Comparison of ENCODE assay signal across 10 cellular contexts in genomic region chr12:6699989-6700645, GRCh38. TPM values are rescaled to one million over a fixed set of nuclear protein-coding genes. Genes with fewer than 3 reads are reported as not detected.
A peak's percentile ranks its signal among the peaks of the same experiment; 100 is the strongest.
DNase-seq lines count a peak whose midpoint lies in the region; ATAC-seq and TF ChIP-seq lines count a peak whose summit lies in the region.
"Had no signal": no experiment of that assay in that cellular context is flagged by ENCODE, and none has a peak within 500 bp of the region (broad histone marks: within the 10 kb centered on the region; RNA-seq: fewer than 3 reads in every experiment).

No MANE protein-coding gene starts in this region.

- H2BK120ac ChIP-seq in mesendoderm (ENCODE audit: low read depth, low read length), result no peak overlapping the region

- H3K4me1 ChIP-seq in OCI-LY7 (ENCODE audit: insufficient read depth, low read length, poor library complexity, severe bottlenecking) (peaks cover 62% of the 10 kb centered on the region), mesendoderm (ENCODE audit: control insufficient read depth, low read depth, low read length) (peaks cover 5% of the 10 kb centered on the region), uterus (no peaks in the 10 kb centered on the region)

- H3K36me3 ChIP-seq in OCI-LY7 (ENCODE audit: insufficient read depth, low read length), result no peaks in the 10 kb centered on the region; the same call in 1 of the 2 replicates
- no peaks in the 10 kb centered on the region for H3K36me3 ChIP-seq in mesendoderm (ENCODE audit: control insufficient read depth, insufficient read depth, low read length)
- H3K36me3 ChIP-seq in uterus, result no peaks in the 10 kb centered on the region

- no peaks in the 10 kb centered on the region for H3K79me1 ChIP-seq in mesendoderm (ENCODE audit: low read length)

- H3K9me3 Mint-ChIP-seq in Calu3 (ENCODE audit: low read depth, unreplicated experiment) (no peaks in the 10 kb centered on the region), chondrocyte (ENCODE audit: low read depth) (no peaks in the 10 kb centered on the region), CD14-positive monocyte (peaks cover 4 to 20% (median 14%) of the 10 kb centered on the region in 7 donors)

- peaks cover 6% of the 10 kb centered on the region for H3K27me3 ChIP-seq in mesendoderm (ENCODE audit: insufficient read depth, low read length, poor library complexity)
- peaks cover 0 to 5% of the 10 kb centered on the region in 2 donors for H3K27me3 ChIP-seq in uterus

- peak overlapping the region; percentile 91 for H3K56ac ChIP-seq in mesendoderm (ENCODE audit: low read length)

- H3K9me3 ChIP-seq in OCI-LY7 (ENCODE audit: low read length) (no peaks in the 10 kb centered on the region), uterus (no peaks in the 10 kb centered on the region)

- H3K4me3 Mint-ChIP-seq in Calu3 (ENCODE audit: low read depth, unreplicated experiment) (peak overlapping the region; percentile 24), chondrocyte (ENCODE audit: unreplicated experiment) (peak overlapping the region; percentile 77), CD14-positive monocyte (peak overlapping the region in 1 of 2 donors; percentile 74)

- no peak overlapping the region for H2BK5ac ChIP-seq in mesendoderm (ENCODE audit: low read length)

- TF ChIP-seq CTCF in Calu3 (IDR thresholded peaks at IDR 0.05; ENCODE audit: unreplicated experiment) (no peak), OCI-LY7 (conservative IDR thresholded peaks at IDR 0.05; ENCODE audit: low read length) (no peak), chondrocyte (IDR thresholded peaks at IDR 0.05) (no peak), uterus (IDR thresholded peaks at IDR 0.05) (no peak), CD14-positive monocyte (IDR thresholded peaks at IDR 0.05) (no peak)

- DNase-seq in Calu3 (no peak), OCI-LY7 (ENCODE audit: low spot score) (peak; percentile 59), chondrocyte (ENCODE audit: low spot score) (no peak), mesendoderm (peak; percentile 41), uterus (peak; percentile 27 to 34), CD14-positive monocyte (ENCODE audit: low spot score) (no peak), HCEC 1CT (no peak)

- H4K20me1 ChIP-seq in OCI-LY7 (ENCODE audit: insufficient read depth, low read length), result no peaks in the 10 kb centered on the region

- H3K9me2 ChIP-seq in OCI-LY7 (ENCODE audit: insufficient read depth, low read length), result no peaks in the 10 kb centered on the region

- peak overlapping the region; percentile 93 for H3K4me2 ChIP-seq in OCI-LY7 (ENCODE audit: low read length)
- H3K4me2 ChIP-seq in mesendoderm (ENCODE audit: low read length), result peak overlapping the region; percentile 61

- no peak overlapping the region for H2BK15ac ChIP-seq in mesendoderm (replicated peaks; ENCODE audit: low read depth)

- H3K27me3 Mint-ChIP-seq in Calu3 (ENCODE audit: unreplicated experiment) (peaks cover 100% of the 10 kb centered on the region), chondrocyte (ENCODE audit: low read depth) (peaks cover 24% of the 10 kb centered on the region), CD14-positive monocyte (ENCODE audit: low read depth in 3 of 3) (peaks cover 77 to 89% (median 79%) of the 10 kb centered on the region in 3 donors)

- H3K27ac Mint-ChIP-seq in Calu3 (ENCODE audit: unreplicated experiment), result no peak overlapping the region
- no peak overlapping the region for H3K27ac Mint-ChIP-seq in chondrocyte (ENCODE audit: unreplicated experiment)
- H3K27ac Mint-ChIP-seq in CD14-positive monocyte, result no peak overlapping the region

- peak overlapping the region; percentile 30; the same call in 1 of the 2 replicates for H2AFZ ChIP-seq in OCI-LY7 (ENCODE audit: low read length)

- CTCF ChIA-PET in Calu3 (lab: Charles Lee) (interaction anchor here (0.7 to 2.6 kb wide), 4 partner anchors 11 to 78 kb away, joined by 3 to 8 read pairs (median 4); partner anchors contain the start of genes COPS7A and ZNF384), OCI-LY7 (lab: Charles Lee; ENCODE audit: unreplicated experiment) (interaction anchor here (0.6 to 0.9 kb wide), 3 partner anchors 65 to 160 kb away, joined by 3 to 14 read pairs (median 8); no protein-coding TSS in a partner anchor)

- peak overlapping the region; percentile 78 for H3K9ac ChIP-seq in mesendoderm (ENCODE audit: low read length)

- intact Hi-C loops in Calu3 (cut with micrococcal nuclease; ENCODE audit: unreplicated experiment), result loop anchor here (5.0 kb wide), 1 partner anchor 83 kb away; no protein-coding TSS in a partner anchor
- intact Hi-C loops in OCI-LY7 (cut with micrococcal nuclease; ENCODE audit: unreplicated experiment), result loop anchor here (5.0 to 10.0 kb wide), 2 partner anchors 208 to 275 kb away; partner anchors contain the start of genes MRPL51 and NCAPD2
- intact Hi-C loops in uterus (cut with DNase I; ENCODE audit: low total_unique reads), result no loop called here
- intact Hi-C loops in CD14-positive monocyte (cut with micrococcal nuclease), result loop anchor here (5.0 to 10.0 kb wide), 2 partner anchors 55 to 83 kb away; partner anchors contain the start of gene ACRBP (in 1 of the 2)

- no CpG with 5 or more reads among the region's 65 CpGs for WGBS in mesendoderm (ENCODE audit: extremely low coverage, insufficient coverage, low lambda C conversion rate)

- H3K27ac ChIP-seq in OCI-LY7 (ENCODE audit: low read depth, low read length, poor library complexity, severe bottlenecking), result peak overlapping the region; percentile 96
- H3K27ac ChIP-seq in mesendoderm (ENCODE audit: low read depth, low read length), result no peak overlapping the region
- H3K27ac ChIP-seq in uterus, result peak overlapping the region; percentile 23 to 67
- H3K27ac ChIP-seq: epithelial cell of prostate, HL-60 had no signal

- peak overlapping the region; percentile 77 for H3K18ac ChIP-seq in mesendoderm (ENCODE audit: low read length)

- POLR2A ChIA-PET in OCI-LY7 (lab: Charles Lee), result interaction anchor here (0.8 to 2.9 kb wide), 2 partner anchors 11 to 24 kb away, joined by 5 to 10 read pairs; partner anchors contain the start of genes COPS7A and ZNF384

- no peak for TF ChIP-seq POLR2A in uterus (IDR thresholded peaks at IDR 0.05)

- H3K79me2 ChIP-seq in OCI-LY7 (ENCODE audit: insufficient read depth, low read depth, low read length), result peaks cover 16% of the 10 kb centered on the region; the same call in 1 of the 2 replicates
- H3K79me2 ChIP-seq in mesendoderm (ENCODE audit: control insufficient read depth, insufficient read depth, low read length), result no peaks in the 10 kb centered on the region

- peak overlapping the region; percentile 57 for H3K4ac ChIP-seq in mesendoderm (ENCODE audit: low read depth, low read length)

- peak overlapping the region; percentile 68 for H3K23ac ChIP-seq in mesendoderm (ENCODE audit: low read length)

- BruUV-seq in Calu3 (replicated peaks; lab: Mats Ljungman, UMichigan), result no TSS peak
- BruUV-seq in OCI-LY7 (replicated peaks; lab: Mats Ljungman, UMichigan), result no TSS peak

- H3K36me3 Mint-ChIP-seq in Calu3 (ENCODE audit: insufficient read depth, unreplicated experiment) (no peaks in the 10 kb centered on the region), chondrocyte (ENCODE audit: low read depth) (no peaks in the 10 kb centered on the region), CD14-positive monocyte (peaks cover 3 to 11% of the 10 kb centered on the region in 2 donors)

- H3K4me3 ChIP-seq in OCI-LY7 (ENCODE audit: low read depth, low read length, poor library complexity, severe bottlenecking) (peak overlapping the region; percentile 69), mesendoderm (ENCODE audit: low read length) (peak overlapping the region; percentile 64), uterus (peak overlapping the region; percentile 27 to 65)

- H2AK5ac ChIP-seq in mesendoderm (ENCODE audit: low read length), result no peak overlapping the region

- H3K4me1 Mint-ChIP-seq in Calu3 (ENCODE audit: low read depth, unreplicated experiment) (peaks cover 10% of the 10 kb centered on the region), chondrocyte (ENCODE audit: low read depth) (peaks cover 24% of the 10 kb centered on the region), CD14-positive monocyte (peaks cover 30% of the 10 kb centered on the region)

- no peak overlapping the region for H4K5ac ChIP-seq in mesendoderm (ENCODE audit: low read length)

- H4K8ac ChIP-seq in mesendoderm (ENCODE audit: low read depth, low read length), result no peak overlapping the region

- no peak for ATAC-seq in HG02623 (IDR thresholded peaks at IDR 0.05; ENCODE audit: unreplicated experiment)

RNA-seq across cellular contexts. Expression of gene PIANP, which starts 0.5 kb away (rescaled TPM):
- total RNA-seq in Calu3 (2022) (not detected in 2 replicates), OCI-LY7 (2022) (15.2 and 15.4 TPM in 2 replicates), chondrocyte (3.2 to 9.3 TPM (median 4.4 TPM) in 3 replicates), uterus (10 to 100 TPM in 1 of 4 donors, 1 to 10 TPM in 1, under 1 TPM in 1, not detected in 1; 0.55 to 11.5 (median 1.5) TPM)
- total RNA-seq in OCI-LY7 (2014; rRNA removed; shearing (Covaris generic)), result 0.98 and 1.2 TPM in 2 replicates
- polyA plus RNA-seq in mesendoderm (2013, experiment 1 of 2), result 2.7 TPM
- 2.8 TPM for polyA plus RNA-seq in mesendoderm (2013, experiment 2 of 2)
- polyA plus RNA-seq in CD14-positive monocyte, result not detected

RNA-seq across cellular contexts. Expression of gene ZNF384, which starts 10.9 kb away (rescaled TPM):
- total RNA-seq in Calu3 (2022) (64.9 and 68.5 TPM in 2 replicates), OCI-LY7 (2022) (95.5 and 109 TPM in 2 replicates), chondrocyte (50.7 to 56.2 TPM (median 55.1 TPM) in 3 replicates), uterus (10 to 100 TPM; 13.6 to 71.3 (median 33.1) TPM)
- 48.2 and 48.6 TPM in 2 replicates for total RNA-seq in OCI-LY7 (2014; rRNA removed; shearing (Covaris generic))
- polyA plus RNA-seq in mesendoderm (2013, experiment 1 of 2), result 57.5 TPM
- polyA plus RNA-seq in mesendoderm (2013, experiment 2 of 2), result 61.4 TPM
- polyA plus RNA-seq in CD14-positive monocyte, result 10 to 100 TPM in 1 of 2 donors, 1 to 10 TPM in 1; 9.6 to 10.9 TPM

RNA-seq across cellular contexts. Expression of gene COPS7A, which starts 23.7 kb away (rescaled TPM):
- 47.3 and 55.3 TPM in 2 replicates for total RNA-seq in Calu3 (2022)
- total RNA-seq in OCI-LY7 (2014; rRNA removed; shearing (Covaris generic)), result 64.8 and 71.2 TPM in 2 replicates
- 51.1 and 53.8 TPM in 2 replicates for total RNA-seq in OCI-LY7 (2022)
- 57.0 to 74.4 TPM (median 59.3 TPM) in 3 replicates for total RNA-seq in chondrocyte
- polyA plus RNA-seq in mesendoderm (2013, experiment 1 of 2), result 34.9 TPM
- polyA plus RNA-seq in mesendoderm (2013, experiment 2 of 2), result 35.6 TPM
- total RNA-seq in uterus, result 10 to 100 TPM; 35.6 to 50.3 (median 37.7) TPM
- 10 to 100 TPM; 70.1 to 77.1 TPM for polyA plus RNA-seq in CD14-positive monocyte

RNA-seq across cellular contexts. Expression of gene ING4, which starts 37.2 kb away (rescaled TPM):
- 24.9 and 26.6 TPM in 2 replicates for total RNA-seq in Calu3 (2022)
- total RNA-seq in OCI-LY7 (2014; rRNA removed; shearing (Covaris generic)), result 27.1 and 38.1 TPM in 2 replicates
- 30.8 and 37.0 TPM in 2 replicates for total RNA-seq in OCI-LY7 (2022)
- 32.9 to 38.5 TPM (median 37.5 TPM) in 3 replicates for total RNA-seq in chondrocyte
- polyA plus RNA-seq in mesendoderm (2013, experiment 1 of 2), result 11.7 TPM
- polyA plus RNA-seq in mesendoderm (2013, experiment 2 of 2), result 11.7 TPM
- 100 to 1,000 TPM in 1 of 4 donors, 10 to 100 TPM in 3; 25.2 to 180 (median 62.0) TPM for total RNA-seq in uterus
- 10 to 100 TPM; 62.2 to 64.0 TPM for polyA plus RNA-seq in CD14-positive monocyte

RNA-seq across cellular contexts. Expression of gene MLF2, which starts 52.8 kb away (rescaled TPM):
- total RNA-seq in Calu3 (2022), result 176 and 183 TPM in 2 replicates
- 87.3 and 96.2 TPM in 2 replicates for total RNA-seq in OCI-LY7 (2014; rRNA removed; shearing (Covaris generic))
- 79.7 and 81.3 TPM in 2 replicates for total RNA-seq in OCI-LY7 (2022)
- 161 to 172 TPM (median 163 TPM) in 3 replicates for total RNA-seq in chondrocyte
- polyA plus RNA-seq in mesendoderm (2013, experiment 1 of 2), result 166 TPM
- 166 TPM for polyA plus RNA-seq in mesendoderm (2013, experiment 2 of 2)
- 100 to 1,000 TPM; 124 to 408 (median 147) TPM for total RNA-seq in uterus
- 100 to 1,000 TPM; 113 to 140 TPM for polyA plus RNA-seq in CD14-positive monocyte

Comparison
In these comparisons a context has a peak if more than half of its experiments do, and no peak if none do; other contexts are left out.
1. DNase-seq: peak in OCI-LY7 (single experiment), mesendoderm (single experiment) and uterus (2 of 2); none in Calu3 (single experiment), chondrocyte (single experiment), CD14-positive monocyte (single experiment) and HCEC 1CT (single experiment).
2. Peak in every context shown above with its lines, with median percentiles within 50 percentile points of each other: H3K4me3 ChIP-seq.